6 cellular contexts compared by ENCODE assay signal in genomic region chr3:184381261-184382224, GRCh38. TPM values are rescaled to one million over a fixed set of nuclear protein-coding genes. Genes with fewer than 3 reads are reported as not detected.
DNase-seq lines count a peak whose midpoint lies in the region; ATAC-seq and TF ChIP-seq lines count a peak whose summit lies in the region.

No MANE protein-coding gene starts in this region.

- no peak overlapping the region for H3K18ac ChIP-seq in trophoblast cell (ENCODE audit: low read length)

- no peak for TF ChIP-seq CTCF in endodermal cell (conservative IDR thresholded peaks at IDR 0.05)

- H3K4ac ChIP-seq in trophoblast cell (ENCODE audit: low read depth, low read length), result no peak overlapping the region

- WGBS in endodermal cell (ENCODE audit: insufficient coverage in 1 of 2, insufficient read length in 1 of 2), 2 experiments, result 11 to 22% methylated on average over 15 to 55 of the region's 55 CpGs
- WGBS in trophoblast cell (ENCODE audit: extremely low coverage, insufficient coverage, insufficient read length), result no CpG with 5 or more reads among the region's 55 CpGs

- in situ Hi-C loops in KBM-7 (cut with MboI; ENCODE audit: low pct_unique_long_range_greater_than_20kb, low sequenced_read_pairs), result loop anchor here (25.0 kb wide), 1 partner anchor 156 kb away; no protein-coding TSS in a partner anchor

- H3K27ac Mint-ChIP-seq in endodermal cell, result no peak overlapping the region

- peak overlapping the region; percentile 16 for H2BK12ac ChIP-seq in trophoblast cell (ENCODE audit: low read length)

- H3K36me3 ChIP-seq in endodermal cell (ENCODE audit: control insufficient read depth, insufficient read depth, low read length) (no peaks in the 10 kb centered on the region), trophoblast cell (ENCODE audit: control insufficient read depth in 1 of 2, insufficient read depth in 2 of 2, low read length in 2 of 2) (peaks cover 1 to 3% of the 10 kb centered on the region in 2 experiments)

- no peaks in the 10 kb centered on the region for H3K36me3 Mint-ChIP-seq in endodermal cell (ENCODE audit: low read depth)

- no peak overlapping the region for H3K9ac ChIP-seq in endodermal cell (ENCODE audit: extremely low read depth, low read length, poor library complexity, severe bottlenecking)
- no peak overlapping the region for H3K9ac ChIP-seq in trophoblast cell (ENCODE audit: low read length)

- peaks cover 6% of the 10 kb centered on the region for H3K4me1 ChIP-seq in endodermal cell (ENCODE audit: control insufficient read depth, insufficient read depth, low read length)
- H3K4me1 ChIP-seq in trophoblast cell (ENCODE audit: control insufficient read depth in 1 of 2, insufficient read depth in 2 of 2, low read length in 2 of 2), result peaks cover 26 to 27% of the 10 kb centered on the region in 2 experiments

- H3K27ac ChIP-seq in endodermal cell (ENCODE audit: low read depth, low read length), result no peak overlapping the region
- H3K27ac ChIP-seq in trophoblast cell (ENCODE audit: low read depth, low read length), result no peak overlapping the region

- H2BK5ac ChIP-seq in trophoblast cell (ENCODE audit: low read depth, low read length, poor library complexity), result no peak overlapping the region

- peaks cover 6% of the 10 kb centered on the region for H3K79me1 ChIP-seq in trophoblast cell (ENCODE audit: low read length)

- peaks cover 56% of the 10 kb centered on the region for H3K27me3 Mint-ChIP-seq in endodermal cell (ENCODE audit: insufficient read depth)

- H3K9me3 ChIP-seq in endodermal cell (ENCODE audit: control insufficient read depth, low read length) (no peaks in the 10 kb centered on the region), trophoblast cell (ENCODE audit: insufficient read depth, low read depth, low read length) (peaks cover 2% of the 10 kb centered on the region)

- peak overlapping the region; percentile 52 for H3K4me3 Mint-ChIP-seq in endodermal cell

- H3K9me3 Mint-ChIP-seq in endodermal cell, result no peaks in the 10 kb centered on the region

- no peak overlapping the region for H2AK5ac ChIP-seq in trophoblast cell (ENCODE audit: low read length)

- H4K12ac ChIP-seq in trophoblast cell (ENCODE audit: low read depth, low read length), result no peak overlapping the region

- H3K27me3 ChIP-seq in endodermal cell (ENCODE audit: control insufficient read depth, insufficient read depth, low read length, poor library complexity, severe bottlenecking) (peaks cover 46% of the 10 kb centered on the region), trophoblast cell (ENCODE audit: insufficient read depth, low read length) (peaks cover 19% of the 10 kb centered on the region)

- no peak overlapping the region for H3K23ac ChIP-seq in trophoblast cell (ENCODE audit: low read length)

- peak overlapping the region; percentile 86 for H3K4me2 ChIP-seq in trophoblast cell (ENCODE audit: low read length)

- peak overlapping the region; percentile 27 for H4K8ac ChIP-seq in trophoblast cell (ENCODE audit: low read depth, low read length)

- ATAC-seq in GM21526 (IDR thresholded peaks at IDR 0.05; ENCODE audit: low FRiP score, unreplicated experiment), result no peak

- H3K14ac ChIP-seq in trophoblast cell (ENCODE audit: low read length), result no peak overlapping the region

- H3K79me2 ChIP-seq in trophoblast cell (ENCODE audit: control insufficient read depth, insufficient read depth, low read length, poor library complexity), result peaks cover 1% of the 10 kb centered on the region

- no peak overlapping the region for H2AFZ ChIP-seq in trophoblast cell (ENCODE audit: insufficient read depth, low read length, poor library complexity)

- DNase-seq in KBM-7, result peak; percentile 51
- peak; percentile 83 for DNase-seq in endodermal cell
- DNase-seq in trophoblast cell, result peak in 1 of 2 donors; percentile 31
- no peak for DNase-seq in hypothalamus (lab: John Stamatoyannopoulos, UW)
- no peak for DNase-seq in DMS 273 treated with DMSO at 0.1 percent for 48 hours (lab: John Stamatoyannopoulos, UW)

- H2BK120ac ChIP-seq in trophoblast cell (ENCODE audit: insufficient read depth, low read length, poor library complexity), result no peak overlapping the region

- peaks cover 28% of the 10 kb centered on the region for H3K4me1 Mint-ChIP-seq in endodermal cell

- no peak overlapping the region for H4K91ac ChIP-seq in trophoblast cell (ENCODE audit: low read depth, low read length)

- H3K4me3 ChIP-seq in endodermal cell (ENCODE audit: low read length) (peak overlapping the region; percentile 64), trophoblast cell (ENCODE audit: low read depth, low read length) (no peak overlapping the region)

RNA-seq across cellular contexts. Expression of gene CHRD, which starts 1.7 kb away (rescaled TPM):
- 10 to 100 TPM in 1 of 2 donors, 1 to 10 TPM in 1; 5.0 to 17.4 TPM for total RNA-seq in endodermal cell
- polyA plus RNA-seq in endodermal cell (2013, experiment 1 of 2), result 8.2 TPM
- polyA plus RNA-seq in endodermal cell (2013, experiment 2 of 2), result 6.7 TPM
- 9.8 and 10.2 TPM in 2 replicates for polyA plus RNA-seq in trophoblast cell (2013)

RNA-seq across cellular contexts. Expression of gene THPO, which starts 3.5 kb away (rescaled TPM):
- total RNA-seq in endodermal cell, result 1 to 10 TPM; 1.4 to 1.7 TPM
- 1.2 TPM for polyA plus RNA-seq in endodermal cell (2013, experiment 1 of 2)
- 1.4 TPM for polyA plus RNA-seq in endodermal cell (2013, experiment 2 of 2)
- polyA plus RNA-seq in trophoblast cell (2013), result 0.51 and 0.57 TPM in 2 replicates

RNA-seq across cellular contexts. Expression of gene POLR2H, which starts 20.0 kb away (rescaled TPM):
- total RNA-seq in endodermal cell, result 100 to 1,000 TPM in 1 of 2 donors, 10 to 100 TPM in 1; 95.9 to 117 TPM
- 119 TPM for polyA plus RNA-seq in endodermal cell (2013, experiment 1 of 2)
- 99.0 TPM for polyA plus RNA-seq in endodermal cell (2013, experiment 2 of 2)
- polyA plus RNA-seq in trophoblast cell (2013), result 85.6 and 90.5 TPM in 2 replicates

RNA-seq across cellular contexts. Expression of gene CLCN2, which starts 20.1 kb away (rescaled TPM):
- 10 to 100 TPM; 32.4 to 38.4 TPM for total RNA-seq in endodermal cell
- 27.9 TPM for polyA plus RNA-seq in endodermal cell (2013, experiment 1 of 2)
- 23.3 TPM for polyA plus RNA-seq in endodermal cell (2013, experiment 2 of 2)
- polyA plus RNA-seq in trophoblast cell (2013), result 7.0 and 7.3 TPM in 2 replicates

RNA-seq across cellular contexts. Expression of gene FAM131A, which starts 44.1 kb away (rescaled TPM):
- total RNA-seq in endodermal cell, result 10 to 100 TPM; 18.3 to 24.1 TPM
- polyA plus RNA-seq in endodermal cell (2013, experiment 1 of 2), result 28.0 TPM
- polyA plus RNA-seq in endodermal cell (2013, experiment 2 of 2), result 25.5 TPM
- polyA plus RNA-seq in trophoblast cell (2013), result 25.1 and 28.3 TPM in 2 replicates

Comparison
In these comparisons a context has a peak if more than half of its experiments do, and no peak if none do; other contexts are left out.
1. DNase-seq: peak in KBM-7 (single experiment) and endodermal cell (single experiment); none in hypothalamus (0 of 51) and DMS 273 treated with DMSO at 0.1 percent for 48 hours (single experiment).